In the genomic region with DNA sequence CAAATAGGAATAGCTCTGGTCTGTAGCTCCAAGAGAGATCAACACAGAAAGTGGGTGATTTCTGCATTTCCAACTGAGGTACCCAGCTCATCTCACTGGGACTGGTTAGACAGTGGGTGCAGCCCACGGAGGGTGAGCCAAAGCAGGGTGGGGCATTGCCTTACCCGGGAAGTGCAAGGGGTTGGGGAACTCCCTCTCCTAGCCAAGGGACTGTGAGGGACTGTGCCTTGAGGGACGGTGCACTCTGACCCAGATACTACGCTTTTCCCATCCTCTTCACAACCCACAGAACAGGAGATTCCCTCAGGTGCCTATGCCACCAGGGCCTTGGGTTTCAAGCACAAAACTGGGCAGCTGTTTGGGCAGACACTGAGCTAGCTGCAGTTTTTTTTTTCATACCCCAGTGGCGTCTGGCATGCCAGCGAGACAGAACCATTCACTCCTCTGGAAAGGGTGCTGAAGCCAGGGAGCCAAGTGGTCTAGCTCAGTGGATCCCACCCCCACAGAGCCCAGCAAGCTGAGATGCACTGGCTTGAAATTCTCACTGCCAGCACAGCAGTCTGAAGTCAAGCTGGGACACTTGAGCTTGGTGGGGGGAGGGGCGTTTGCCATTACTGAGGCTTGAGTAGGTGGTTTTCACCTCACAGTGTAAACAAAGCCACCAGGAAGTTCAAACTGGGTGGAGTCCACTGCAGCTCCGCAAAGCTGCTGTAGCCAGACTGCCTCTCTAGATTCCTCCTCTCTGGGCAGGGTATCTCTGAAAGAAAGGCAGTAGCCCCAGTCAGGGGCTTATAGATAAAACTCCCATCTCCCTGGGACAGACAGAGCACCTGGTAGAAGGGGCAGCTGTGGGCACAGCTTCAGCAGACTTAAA, we compare ENCODE assay signal across 1 cellular context.
A peak's percentile ranks its signal among the peaks of the same experiment; 100 is the strongest.
TF ChIP-seq lines count a peak whose summit lies in the region.
"Not testable (repeated sequence)": the region's sequence is repeated elsewhere in the genome, so short reads cannot be mapped to it uniquely, and the experiment has no call there.

No MANE protein-coding gene starts in this region.

TF ChIP-seq in K562, 482 proteins besides CTCF, POLR2A, EP300 and RAD21 (continued from another document and continues in another):
- TF ChIP-seq, protein P1, sequence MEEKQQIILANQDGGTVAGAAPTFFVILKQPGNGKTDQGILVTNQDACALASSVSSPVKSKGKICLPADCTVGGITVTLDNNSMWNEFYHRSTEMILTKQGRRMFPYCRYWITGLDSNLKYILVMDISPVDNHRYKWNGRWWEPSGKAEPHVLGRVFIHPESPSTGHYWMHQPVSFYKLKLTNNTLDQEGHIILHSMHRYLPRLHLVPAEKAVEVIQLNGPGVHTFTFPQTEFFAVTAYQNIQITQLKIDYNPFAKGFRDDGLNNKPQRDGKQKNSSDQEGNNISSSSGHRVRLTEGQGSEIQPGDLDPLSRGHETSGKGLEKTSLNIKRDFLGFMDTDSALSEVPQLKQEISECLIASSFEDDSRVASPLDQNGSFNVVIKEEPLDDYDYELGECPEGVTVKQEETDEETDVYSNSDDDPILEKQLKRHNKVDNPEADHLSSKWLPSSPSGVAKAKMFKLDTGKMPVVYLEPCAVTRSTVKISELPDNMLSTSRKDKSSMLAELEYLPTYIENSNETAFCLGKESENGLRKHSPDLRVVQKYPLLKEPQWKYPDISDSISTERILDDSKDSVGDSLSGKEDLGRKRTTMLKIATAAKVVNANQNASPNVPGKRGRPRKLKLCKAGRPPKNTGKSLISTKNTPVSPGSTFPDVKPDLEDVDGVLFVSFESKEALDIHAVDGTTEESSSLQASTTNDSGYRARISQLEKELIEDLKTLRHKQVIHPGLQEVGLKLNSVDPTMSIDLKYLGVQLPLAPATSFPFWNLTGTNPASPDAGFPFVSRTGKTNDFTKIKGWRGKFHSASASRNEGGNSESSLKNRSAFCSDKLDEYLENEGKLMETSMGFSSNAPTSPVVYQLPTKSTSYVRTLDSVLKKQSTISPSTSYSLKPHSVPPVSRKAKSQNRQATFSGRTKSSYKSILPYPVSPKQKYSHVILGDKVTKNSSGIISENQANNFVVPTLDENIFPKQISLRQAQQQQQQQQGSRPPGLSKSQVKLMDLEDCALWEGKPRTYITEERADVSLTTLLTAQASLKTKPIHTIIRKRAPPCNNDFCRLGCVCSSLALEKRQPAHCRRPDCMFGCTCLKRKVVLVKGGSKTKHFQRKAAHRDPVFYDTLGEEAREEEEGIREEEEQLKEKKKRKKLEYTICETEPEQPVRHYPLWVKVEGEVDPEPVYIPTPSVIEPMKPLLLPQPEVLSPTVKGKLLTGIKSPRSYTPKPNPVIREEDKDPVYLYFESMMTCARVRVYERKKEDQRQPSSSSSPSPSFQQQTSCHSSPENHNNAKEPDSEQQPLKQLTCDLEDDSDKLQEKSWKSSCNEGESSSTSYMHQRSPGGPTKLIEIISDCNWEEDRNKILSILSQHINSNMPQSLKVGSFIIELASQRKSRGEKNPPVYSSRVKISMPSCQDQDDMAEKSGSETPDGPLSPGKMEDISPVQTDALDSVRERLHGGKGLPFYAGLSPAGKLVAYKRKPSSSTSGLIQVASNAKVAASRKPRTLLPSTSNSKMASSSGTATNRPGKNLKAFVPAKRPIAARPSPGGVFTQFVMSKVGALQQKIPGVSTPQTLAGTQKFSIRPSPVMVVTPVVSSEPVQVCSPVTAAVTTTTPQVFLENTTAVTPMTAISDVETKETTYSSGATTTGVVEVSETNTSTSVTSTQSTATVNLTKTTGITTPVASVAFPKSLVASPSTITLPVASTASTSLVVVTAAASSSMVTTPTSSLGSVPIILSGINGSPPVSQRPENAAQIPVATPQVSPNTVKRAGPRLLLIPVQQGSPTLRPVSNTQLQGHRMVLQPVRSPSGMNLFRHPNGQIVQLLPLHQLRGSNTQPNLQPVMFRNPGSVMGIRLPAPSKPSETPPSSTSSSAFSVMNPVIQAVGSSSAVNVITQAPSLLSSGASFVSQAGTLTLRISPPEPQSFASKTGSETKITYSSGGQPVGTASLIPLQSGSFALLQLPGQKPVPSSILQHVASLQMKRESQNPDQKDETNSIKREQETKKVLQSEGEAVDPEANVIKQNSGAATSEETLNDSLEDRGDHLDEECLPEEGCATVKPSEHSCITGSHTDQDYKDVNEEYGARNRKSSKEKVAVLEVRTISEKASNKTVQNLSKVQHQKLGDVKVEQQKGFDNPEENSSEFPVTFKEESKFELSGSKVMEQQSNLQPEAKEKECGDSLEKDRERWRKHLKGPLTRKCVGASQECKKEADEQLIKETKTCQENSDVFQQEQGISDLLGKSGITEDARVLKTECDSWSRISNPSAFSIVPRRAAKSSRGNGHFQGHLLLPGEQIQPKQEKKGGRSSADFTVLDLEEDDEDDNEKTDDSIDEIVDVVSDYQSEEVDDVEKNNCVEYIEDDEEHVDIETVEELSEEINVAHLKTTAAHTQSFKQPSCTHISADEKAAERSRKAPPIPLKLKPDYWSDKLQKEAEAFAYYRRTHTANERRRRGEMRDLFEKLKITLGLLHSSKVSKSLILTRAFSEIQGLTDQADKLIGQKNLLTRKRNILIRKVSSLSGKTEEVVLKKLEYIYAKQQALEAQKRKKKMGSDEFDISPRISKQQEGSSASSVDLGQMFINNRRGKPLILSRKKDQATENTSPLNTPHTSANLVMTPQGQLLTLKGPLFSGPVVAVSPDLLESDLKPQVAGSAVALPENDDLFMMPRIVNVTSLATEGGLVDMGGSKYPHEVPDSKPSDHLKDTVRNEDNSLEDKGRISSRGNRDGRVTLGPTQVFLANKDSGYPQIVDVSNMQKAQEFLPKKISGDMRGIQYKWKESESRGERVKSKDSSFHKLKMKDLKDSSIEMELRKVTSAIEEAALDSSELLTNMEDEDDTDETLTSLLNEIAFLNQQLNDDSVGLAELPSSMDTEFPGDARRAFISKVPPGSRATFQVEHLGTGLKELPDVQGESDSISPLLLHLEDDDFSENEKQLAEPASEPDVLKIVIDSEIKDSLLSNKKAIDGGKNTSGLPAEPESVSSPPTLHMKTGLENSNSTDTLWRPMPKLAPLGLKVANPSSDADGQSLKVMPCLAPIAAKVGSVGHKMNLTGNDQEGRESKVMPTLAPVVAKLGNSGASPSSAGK (IDR thresholded peaks at IDR 0.05): peak; percentile 43; the same call in 1 of the 2 replicates
- peak; percentile 58; the same call in 1 of the 2 replicates for TF ChIP-seq MTA2 (IDR thresholded peaks at IDR 0.05; ENCODE audit: low read depth)
- TF ChIP-seq, protein P2, sequence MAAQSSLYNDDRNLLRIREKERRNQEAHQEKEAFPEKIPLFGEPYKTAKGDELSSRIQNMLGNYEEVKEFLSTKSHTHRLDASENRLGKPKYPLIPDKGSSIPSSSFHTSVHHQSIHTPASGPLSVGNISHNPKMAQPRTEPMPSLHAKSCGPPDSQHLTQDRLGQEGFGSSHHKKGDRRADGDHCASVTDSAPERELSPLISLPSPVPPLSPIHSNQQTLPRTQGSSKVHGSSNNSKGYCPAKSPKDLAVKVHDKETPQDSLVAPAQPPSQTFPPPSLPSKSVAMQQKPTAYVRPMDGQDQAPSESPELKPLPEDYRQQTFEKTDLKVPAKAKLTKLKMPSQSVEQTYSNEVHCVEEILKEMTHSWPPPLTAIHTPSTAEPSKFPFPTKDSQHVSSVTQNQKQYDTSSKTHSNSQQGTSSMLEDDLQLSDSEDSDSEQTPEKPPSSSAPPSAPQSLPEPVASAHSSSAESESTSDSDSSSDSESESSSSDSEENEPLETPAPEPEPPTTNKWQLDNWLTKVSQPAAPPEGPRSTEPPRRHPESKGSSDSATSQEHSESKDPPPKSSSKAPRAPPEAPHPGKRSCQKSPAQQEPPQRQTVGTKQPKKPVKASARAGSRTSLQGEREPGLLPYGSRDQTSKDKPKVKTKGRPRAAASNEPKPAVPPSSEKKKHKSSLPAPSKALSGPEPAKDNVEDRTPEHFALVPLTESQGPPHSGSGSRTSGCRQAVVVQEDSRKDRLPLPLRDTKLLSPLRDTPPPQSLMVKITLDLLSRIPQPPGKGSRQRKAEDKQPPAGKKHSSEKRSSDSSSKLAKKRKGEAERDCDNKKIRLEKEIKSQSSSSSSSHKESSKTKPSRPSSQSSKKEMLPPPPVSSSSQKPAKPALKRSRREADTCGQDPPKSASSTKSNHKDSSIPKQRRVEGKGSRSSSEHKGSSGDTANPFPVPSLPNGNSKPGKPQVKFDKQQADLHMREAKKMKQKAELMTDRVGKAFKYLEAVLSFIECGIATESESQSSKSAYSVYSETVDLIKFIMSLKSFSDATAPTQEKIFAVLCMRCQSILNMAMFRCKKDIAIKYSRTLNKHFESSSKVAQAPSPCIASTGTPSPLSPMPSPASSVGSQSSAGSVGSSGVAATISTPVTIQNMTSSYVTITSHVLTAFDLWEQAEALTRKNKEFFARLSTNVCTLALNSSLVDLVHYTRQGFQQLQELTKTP (IDR thresholded peaks at IDR 0.05; ENCODE audit: low read depth in 1 of 2, partially characterized antibody in 2 of 2): peak in 1 of 2 experiments; percentile 59
- peak; percentile 58; the same call in 1 of the 2 replicates for TF ChIP-seq NFIC (IDR thresholded peaks at IDR 0.05)
- TF ChIP-seq TEAD1 (CRISPR knock-in tag; IDR thresholded peaks at IDR 0.05): peak in 1 of 2 experiments; percentile 56; a peak in 1 of 4 replicates
- TF ChIP-seq NRF1 (conservative IDR thresholded peaks at IDR 0.05 in 1 of 2, IDR thresholded peaks at IDR 0.05 in 1 of 2): 0 out of 4 replicates have a peak, but pooled peaks have one; percentile 9 to 19
- peak; percentile 54; the same call in 1 of the 2 replicates for TF ChIP-seq ATF7 (IDR thresholded peaks at IDR 0.05)
- peak; percentile 89 for TF ChIP-seq CBFA2T3 (IDR thresholded peaks at IDR 0.05)
- TF ChIP-seq PHF8 (IDR thresholded peaks at IDR 0.05; ENCODE audit: borderline replicate concordance, low read length): peak; percentile 22; the same call in 1 of the 2 replicates
- TF ChIP-seq NCOR1 (IDR thresholded peaks at IDR 0.05): peak; percentile 82
- TF ChIP-seq NR2C1 (IDR thresholded peaks at IDR 0.05): peak; percentile 46; the same call in 1 of the 2 replicates
- peak; percentile 54; the same call in 1 of the 2 replicates for TF ChIP-seq NR2C1 (tag; IDR thresholded peaks at IDR 0.05)
- TF ChIP-seq TAL1 (IDR thresholded peaks at IDR 0.05): peak; percentile 82; the same call in 1 of the 2 replicates
- peak; percentile 36; the same call in 1 of the 2 replicates for TF ChIP-seq ELF1 (tag; IDR thresholded peaks at IDR 0.05)
- TF ChIP-seq TAF1 (IDR thresholded peaks at IDR 0.05; ENCODE audit: control insufficient read depth, extremely low read depth, insufficient read depth, low read length, severe bottlenecking): peak; percentile 39
- peak; percentile 64; the same call in 1 of the 2 replicates for TF ChIP-seq NCOA1 (IDR thresholded peaks at IDR 0.05; ENCODE audit: low read depth)
- TF ChIP-seq, protein P3, sequence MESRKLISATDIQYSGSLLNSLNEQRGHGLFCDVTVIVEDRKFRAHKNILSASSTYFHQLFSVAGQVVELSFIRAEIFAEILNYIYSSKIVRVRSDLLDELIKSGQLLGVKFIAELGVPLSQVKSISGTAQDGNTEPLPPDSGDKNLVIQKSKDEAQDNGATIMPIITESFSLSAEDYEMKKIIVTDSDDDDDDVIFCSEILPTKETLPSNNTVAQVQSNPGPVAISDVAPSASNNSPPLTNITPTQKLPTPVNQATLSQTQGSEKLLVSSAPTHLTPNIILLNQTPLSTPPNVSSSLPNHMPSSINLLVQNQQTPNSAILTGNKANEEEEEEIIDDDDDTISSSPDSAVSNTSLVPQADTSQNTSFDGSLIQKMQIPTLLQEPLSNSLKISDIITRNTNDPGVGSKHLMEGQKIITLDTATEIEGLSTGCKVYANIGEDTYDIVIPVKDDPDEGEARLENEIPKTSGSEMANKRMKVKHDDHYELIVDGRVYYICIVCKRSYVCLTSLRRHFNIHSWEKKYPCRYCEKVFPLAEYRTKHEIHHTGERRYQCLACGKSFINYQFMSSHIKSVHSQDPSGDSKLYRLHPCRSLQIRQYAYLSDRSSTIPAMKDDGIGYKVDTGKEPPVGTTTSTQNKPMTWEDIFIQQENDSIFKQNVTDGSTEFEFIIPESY (CRISPR knock-in tag; IDR thresholded peaks at IDR 0.05): peak; percentile 11; the same call in 1 of the 2 replicates
- peak; percentile 73 for TF ChIP-seq ARID1B (IDR thresholded peaks at IDR 0.05)
- TF ChIP-seq CC2D1A (IDR thresholded peaks at IDR 0.05): peak; percentile 52; the same call in 1 of the 2 replicates
- TF ChIP-seq CREM (IDR thresholded peaks at IDR 0.05; ENCODE audit: low read depth): peak; percentile 67
- TF ChIP-seq RCOR1 (IDR thresholded peaks at IDR 0.05; ENCODE audit: borderline replicate concordance in 1 of 2, low read depth in 2 of 2, low read length in 2 of 2): peak in 1 of 2 experiments; percentile 49; a peak in 1 of 4 replicates
- peak; percentile 55; the same call in 1 of the 2 replicates for TF ChIP-seq FOXM1 (IDR thresholded peaks at IDR 0.05; ENCODE audit: low read depth)
- TF ChIP-seq FOXM1 (CRISPR knock-in tag; IDR thresholded peaks at IDR 0.05; ENCODE audit: low read depth): not testable (repeated sequence)
- peak; percentile 97 to 99 for TF ChIP-seq FOXK2 (conservative IDR thresholded peaks at IDR 0.05 in 1 of 2, IDR thresholded peaks at IDR 0.05 in 1 of 2; ENCODE audit: low read depth in 2 of 2)
- TF ChIP-seq RNF2 (IDR thresholded peaks at IDR 0.05): peak; percentile 88
